ENCODE assay signal across 8 cellular contexts in genomic region chr6:42941356-42941755, GRCh38. TPM values are rescaled to one million over a fixed set of nuclear protein-coding genes. Genes with fewer than 3 reads are reported as not detected.
"Had no signal": no experiment of that assay in that cellular context is flagged by ENCODE, and none has a peak within 500 bp of the region (broad histone marks: within the 10 kb centered on the region; RNA-seq: fewer than 3 reads in every experiment).

No MANE protein-coding gene starts in this region.

RNA-seq across cellular contexts. Expression of gene GNMT, which starts 19.2 kb away (rescaled TPM):
- total RNA-seq: LHCN-M2, NCI-H460 had no signal

RNA-seq across cellular contexts. Expression of gene PTCRA, which starts 25.5 kb away (rescaled TPM):
- total RNA-seq: activated CD4-positive, alpha-beta T cell treated with anti-CD3 and anti-CD28 coated beads for 36 hours; activated CD4-positive, alpha-beta T cell treated with anti-CD3 and anti-CD28 coated beads, Interleukin-2, amount 10 ng/mL, durations not matched to agents 7 days and 5 days; cardiac muscle cell; LHCN-M2; NCI-H460; Peyer's patch; Right ventricle myocardium inferior; WTC11 had no signal
- polyA plus RNA-seq: cardiac muscle cell had no signal
